Comparison of ENCODE assay signal across 12 cellular contexts in genomic region chr9:73039253-73039915, GRCh38.
DNase-seq lines count a peak whose midpoint lies in the region; ATAC-seq and TF ChIP-seq lines count a peak whose summit lies in the region.
"Had no signal": no experiment of that assay in that cellular context is flagged by ENCODE, and none has a peak within 500 bp of the region (broad histone marks: within the 10 kb centered on the region; RNA-seq: fewer than 3 reads in every experiment).

No MANE protein-coding gene starts in this region.

- WGBS in gastroesophageal sphincter (ENCODE audit: low coverage in 1 of 2), 2 donors, result 8 to 29% methylated on average over 2 of the region's 2 CpGs

- intact Hi-C loops in ascending aorta (cut with DNase I), result loop anchor here (5.0 kb wide), 1 partner anchor 143 kb away; no protein-coding TSS in a partner anchor
- intact Hi-C loops in uterus (cut with DNase I; ENCODE audit: low total_unique reads), result no loop called here

- H2AFZ ChIP-seq in neural progenitor cell (replicated peaks), result peak overlapping the region; percentile 59

- H3K9me3 ChIP-seq in ascending aorta, result no peaks in the 10 kb centered on the region
- no peaks in the 10 kb centered on the region for H3K9me3 ChIP-seq in gastroesophageal sphincter
- H3K9me3 ChIP-seq in neural progenitor cell (ENCODE audit: low read depth), result no peaks in the 10 kb centered on the region
- H3K9me3 ChIP-seq in uterus, result no peaks in the 10 kb centered on the region

- H3K36me3 ChIP-seq in ascending aorta, result no peaks in the 10 kb centered on the region
- no peaks in the 10 kb centered on the region for H3K36me3 ChIP-seq in gastroesophageal sphincter
- no peaks in the 10 kb centered on the region for H3K36me3 ChIP-seq in neural progenitor cell
- H3K36me3 ChIP-seq in uterus, result no peaks in the 10 kb centered on the region

- no peak overlapping the region for H3K4me2 ChIP-seq in neural progenitor cell

- peaks cover 2% of the 10 kb centered on the region for H3K27me3 Mint-ChIP-seq in neural progenitor cell (ENCODE audit: insufficient read depth, low read depth)

- H3K9ac ChIP-seq in neural progenitor cell, result no peak overlapping the region

- H4K20me1 ChIP-seq in neural progenitor cell (ENCODE audit: low read depth), result no peaks in the 10 kb centered on the region

- H3K27me3 ChIP-seq in ascending aorta (no peaks in the 10 kb centered on the region), gastroesophageal sphincter (no peaks in the 10 kb centered on the region), neural progenitor cell (no peaks in the 10 kb centered on the region), uterus (no peaks in the 10 kb centered on the region)

- peaks cover 29% of the 10 kb centered on the region for H3K4me1 Mint-ChIP-seq in neural progenitor cell
- H3K4me1 Mint-ChIP-seq: naive B cell had no signal

- H3K4me1 ChIP-seq in ascending aorta, result peaks cover 0 to 24% of the 10 kb centered on the region in 2 donors
- peaks cover 20 to 42% (median 23%) of the 10 kb centered on the region in 3 donors for H3K4me1 ChIP-seq in gastroesophageal sphincter
- no peaks in the 10 kb centered on the region for H3K4me1 ChIP-seq in neural progenitor cell
- peaks cover 4 to 6% of the 10 kb centered on the region in 2 donors for H3K4me1 ChIP-seq in uterus

- TF ChIP-seq POLR2A in gastroesophageal sphincter (IDR thresholded peaks at IDR 0.05) (no peak), uterus (IDR thresholded peaks at IDR 0.05) (no peak)

- ATAC-seq in gastroesophageal sphincter, result peak; percentile 74

- peak overlapping the region; percentile 94 for H3K27ac Mint-ChIP-seq in neural progenitor cell

- no peaks in the 10 kb centered on the region for H3K36me3 Mint-ChIP-seq in neural progenitor cell
- H3K36me3 Mint-ChIP-seq: naive B cell had no signal

- TF ChIP-seq CTCF in ascending aorta (IDR thresholded peaks at IDR 0.05) (no peak), gastroesophageal sphincter (IDR thresholded peaks at IDR 0.05) (no peak), neural progenitor cell (IDR thresholded peaks at IDR 0.05) (no peak), uterus (IDR thresholded peaks at IDR 0.05) (no peak)

- H3K4me3 ChIP-seq in ascending aorta (peak overlapping the region in 1 of 2 donors; percentile 15), gastroesophageal sphincter (no peak overlapping the region), neural progenitor cell (no peak overlapping the region), uterus (no peak overlapping the region)
- H3K4me3 ChIP-seq: SK-N-MC had no signal

- H3K9me3 Mint-ChIP-seq in neural progenitor cell, result no peaks in the 10 kb centered on the region
- H3K9me3 Mint-ChIP-seq: naive B cell had no signal

- peak; percentile 64 for TF ChIP-seq EP300 in gastroesophageal sphincter (IDR thresholded peaks at IDR 0.05)

- DNase-seq in ascending aorta (ENCODE audit: low spot score in 2 of 2) (peak in 1 of 2 donors; percentile 82), neural progenitor cell (ENCODE audit: low spot score) (no peak), uterus (peak; percentile 51 to 84), iPS-NIHi7 (ENCODE audit: extremely low spot score) (no peak), NCI-H524 treated with DMSO at 0.1 percent for 48 hours (lab: John Stamatoyannopoulos, UW) (no peak), HT-29 (ENCODE audit: low spot score) (no peak)
- DNase-seq: DMS79; foreskin melanocyte; naive B cell; stimulated activated CD4-positive, alpha-beta T cell treated with anti-CD3 and anti-CD28 coated beads, Interleukin-4, amount 100 ng/mL, for 24 hours had no signal

- no peaks in the 10 kb centered on the region for H3K79me2 ChIP-seq in neural progenitor cell (ENCODE audit: low read depth)

- no peaks in the 10 kb centered on the region for H3F3A ChIP-seq in neural progenitor cell (ENCODE audit: low read depth)

- no peak overlapping the region for H3K4me3 Mint-ChIP-seq in neural progenitor cell
- H3K4me3 Mint-ChIP-seq: naive B cell had no signal

- H3K27ac ChIP-seq in ascending aorta, result peak overlapping the region; percentile 74 to 87
- peak overlapping the region; percentile 86 to 99 (median 89) for H3K27ac ChIP-seq in gastroesophageal sphincter
- no peak overlapping the region for H3K27ac ChIP-seq in neural progenitor cell
- peak overlapping the region; percentile 80 to 87 for H3K27ac ChIP-seq in uterus
- H3K27ac ChIP-seq: SK-N-MC had no signal

Comparison
In these comparisons a context has a peak if more than half of its experiments do, and no peak if none do; other contexts are left out.
1. DNase-seq: peak in uterus (2 of 2); none in neural progenitor cell (single experiment), iPS-NIHi7 (single experiment), NCI-H524 treated with DMSO at 0.1 percent for 48 hours (single experiment) and HT-29 (single experiment).